ENCODE assay signal across 18 cellular contexts in the genomic region with DNA sequence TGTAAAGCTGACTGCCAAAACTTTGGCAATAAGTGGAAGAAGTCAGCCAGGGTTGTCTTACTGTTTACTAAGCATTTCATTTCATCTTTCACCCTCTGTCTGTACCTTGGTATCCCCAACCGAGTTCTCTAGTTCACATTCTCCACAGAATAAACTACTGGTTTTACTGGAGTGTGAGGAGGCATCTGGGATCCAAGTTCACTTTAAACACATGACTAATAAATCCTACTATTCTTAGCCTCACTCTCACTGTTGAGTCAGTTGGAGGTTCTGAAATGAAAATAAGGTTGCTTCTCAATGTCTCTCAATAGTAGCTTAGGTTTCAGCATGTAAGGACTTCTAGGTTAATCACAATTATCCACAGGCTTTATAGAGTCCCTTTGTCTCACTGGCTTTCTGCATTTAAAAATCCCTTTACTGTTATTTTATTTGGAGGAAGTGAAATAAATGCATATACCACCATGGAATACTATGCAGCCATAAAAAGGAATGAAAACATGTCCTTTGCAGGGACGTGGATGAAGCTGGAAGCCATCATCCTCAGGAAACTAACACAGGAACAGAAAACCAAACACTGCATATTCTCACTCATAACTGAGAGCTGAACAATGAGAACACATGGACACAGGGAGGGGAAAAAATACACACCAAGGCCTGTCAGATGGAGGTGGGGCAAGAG.
DNase-seq lines count a peak whose midpoint lies in the region; ATAC-seq and TF ChIP-seq lines count a peak whose summit lies in the region.
"Had no signal": no experiment of that assay in that cellular context is flagged by ENCODE, and none has a peak within 500 bp of the region (broad histone marks: within the 10 kb centered on the region; RNA-seq: fewer than 3 reads in every experiment).

No MANE protein-coding gene starts in this region.

- TF ChIP-seq CTCF in Calu3 (IDR thresholded peaks at IDR 0.05; ENCODE audit: unreplicated experiment) (no peak), sigmoid colon (IDR thresholded peaks at IDR 0.05) (no peak)

- CTCF ChIA-PET in Calu3 (lab: Charles Lee), result no interaction called here

- no peak for TF ChIP-seq POLR2A in sigmoid colon (IDR thresholded peaks at IDR 0.05)

- intact Hi-C loops in Calu3 (cut with micrococcal nuclease; ENCODE audit: unreplicated experiment), result no loop called here
- intact Hi-C loops in sigmoid colon (cut with DNase I), result loop anchor here (5.0 kb wide), 1 partner anchor 94 kb away; the partner anchor contains the start of gene EPS8
- intact Hi-C loops in right cardiac atrium (cut with DNase I), result no loop called here

- H3K4me1 Mint-ChIP-seq in Calu3 (ENCODE audit: low read depth, unreplicated experiment), result peaks cover 69% of the 10 kb centered on the region

- H3K9me3 ChIP-seq in sigmoid colon (no peaks in the 10 kb centered on the region), right cardiac atrium (ENCODE audit: control insufficient read depth, low read length) (no peaks in the 10 kb centered on the region)
- H3K9me3 ChIP-seq in effector memory CD4-positive, alpha-beta T cell (ENCODE audit: control insufficient read depth, low read length), result no peaks in the 10 kb centered on the region
- H3K9me3 ChIP-seq: adrenal gland, BLaER1 had no signal

- no peak for TF ChIP-seq EP300 in sigmoid colon (IDR thresholded peaks at IDR 0.05)

- peak overlapping the region; percentile 75 for H3K27ac Mint-ChIP-seq in Calu3 (ENCODE audit: unreplicated experiment)
- H3K27ac Mint-ChIP-seq: progenitor cell of endocrine pancreas had no signal

- H3K27me3 Mint-ChIP-seq in Calu3 (ENCODE audit: unreplicated experiment), result no peaks in the 10 kb centered on the region
- H3K27me3 Mint-ChIP-seq: progenitor cell of endocrine pancreas had no signal

- H3K27ac ChIP-seq in sigmoid colon (peak overlapping the region; percentile 17 to 83 (median 72)), right cardiac atrium (ENCODE audit: low read length) (no peak overlapping the region)
- H3K27ac ChIP-seq in effector memory CD4-positive, alpha-beta T cell (ENCODE audit: insufficient read depth, low read length, poor library complexity, severe bottlenecking), result no peak overlapping the region
- H3K27ac ChIP-seq: BLaER1 had no signal

- no TSS peak for BruUV-seq in Calu3 (replicated peaks; lab: Mats Ljungman, UMichigan)

- H3K36me3 ChIP-seq in sigmoid colon, result no peaks in the 10 kb centered on the region
- no peaks in the 10 kb centered on the region for H3K36me3 ChIP-seq in effector memory CD4-positive, alpha-beta T cell (ENCODE audit: control insufficient read depth, insufficient read depth, low read length)
- H3K36me3 ChIP-seq: adrenal gland, BLaER1 had no signal

- 70 to 78% methylated on average over 2 of the region's 2 CpGs for WGBS in sigmoid colon, 2 donors
- WGBS in right cardiac atrium, result 89% methylated on average over 2 of the region's 2 CpGs

- H3K27me3 ChIP-seq in sigmoid colon (no peaks in the 10 kb centered on the region), right cardiac atrium (ENCODE audit: control insufficient read depth, insufficient read depth) (no peaks in the 10 kb centered on the region)
- H3K27me3 ChIP-seq in effector memory CD4-positive, alpha-beta T cell (replicated peaks; ENCODE audit: control insufficient read depth, insufficient read depth, low read length, poor library complexity, severe bottlenecking), result no peaks in the 10 kb centered on the region
- H3K27me3 ChIP-seq: adrenal gland, BLaER1 had no signal

- no peaks in the 10 kb centered on the region for H3K9me3 Mint-ChIP-seq in Calu3 (ENCODE audit: low read depth, unreplicated experiment)

- H3K4me3 Mint-ChIP-seq in Calu3 (ENCODE audit: low read depth, unreplicated experiment), result no peak overlapping the region

- H3K4me3 ChIP-seq in sigmoid colon, result no peak overlapping the region
- no peak overlapping the region for H3K4me3 ChIP-seq in effector memory CD4-positive, alpha-beta T cell (ENCODE audit: insufficient read depth, low read depth, low read length, poor library complexity, severe bottlenecking)
- H3K4me3 ChIP-seq in right cardiac atrium (ENCODE audit: low read length), result no peak overlapping the region
- H3K4me3 ChIP-seq: adrenal gland, BLaER1 had no signal

- H3K4me1 ChIP-seq in sigmoid colon (peaks cover 0 to 69% (median 67%) of the 10 kb centered on the region in 4 donors), right cardiac atrium (ENCODE audit: control insufficient read depth, insufficient read depth, low read length) (peaks cover 6% of the 10 kb centered on the region)
- H3K4me1 ChIP-seq in effector memory CD4-positive, alpha-beta T cell (ENCODE audit: control insufficient read depth, insufficient read depth, low read length, poor library complexity, severe bottlenecking), result no peaks in the 10 kb centered on the region
- H3K4me1 ChIP-seq: BLaER1 had no signal

- DNase-seq in Calu3 (no peak), M059J (ENCODE audit: low read depth) (peak; percentile 57), fibroblast of gingiva (ENCODE audit: low read depth) (peak; percentile 47), sigmoid colon (no peak), activated T-cell treated with anti-CD3 and anti-CD28 coated beads for 4 hours (no peak), T-helper 1 cell (no peak), right cardiac atrium (no peak)
- DNase-seq in effector memory CD4-positive, alpha-beta T cell, result no peak
- DNase-seq: activated CD4-positive, alpha-beta T cell treated with anti-CD3 and anti-CD28 coated beads, Interleukin-2, amount 50 U/mL, for 4 hours; adrenal gland; DMS53; erythroblast; Kasumi-1; left cardiac atrium; NCI-H1436 treated with DMSO at 0.1 percent for 48 hours; NCI-H446 had no signal

- peaks cover 26% of the 10 kb centered on the region for H3K36me3 Mint-ChIP-seq in Calu3 (ENCODE audit: insufficient read depth, unreplicated experiment)

- no peak for ATAC-seq in right cardiac atrium
- ATAC-seq: left cardiac atrium had no signal

Comparison
In these comparisons a context has a peak if more than half of its experiments do, and no peak if none do; other contexts are left out.
1. DNase-seq: peak in M059J (single experiment) and fibroblast of gingiva (single experiment); none in Calu3 (single experiment), sigmoid colon (single experiment), activated T-cell treated with anti-CD3 and anti-CD28 coated beads for 4 hours (single experiment), T-helper 1 cell (0 of 5), effector memory CD4-positive, alpha-beta T cell (0 of 3) and right cardiac atrium (0 of 3).
2. H3K27ac ChIP-seq: peak in sigmoid colon (4 of 4); none in effector memory CD4-positive, alpha-beta T cell (single experiment) and right cardiac atrium (single experiment).